Comparison of ENCODE assay signal across 8 cellular contexts in the genomic region with DNA sequence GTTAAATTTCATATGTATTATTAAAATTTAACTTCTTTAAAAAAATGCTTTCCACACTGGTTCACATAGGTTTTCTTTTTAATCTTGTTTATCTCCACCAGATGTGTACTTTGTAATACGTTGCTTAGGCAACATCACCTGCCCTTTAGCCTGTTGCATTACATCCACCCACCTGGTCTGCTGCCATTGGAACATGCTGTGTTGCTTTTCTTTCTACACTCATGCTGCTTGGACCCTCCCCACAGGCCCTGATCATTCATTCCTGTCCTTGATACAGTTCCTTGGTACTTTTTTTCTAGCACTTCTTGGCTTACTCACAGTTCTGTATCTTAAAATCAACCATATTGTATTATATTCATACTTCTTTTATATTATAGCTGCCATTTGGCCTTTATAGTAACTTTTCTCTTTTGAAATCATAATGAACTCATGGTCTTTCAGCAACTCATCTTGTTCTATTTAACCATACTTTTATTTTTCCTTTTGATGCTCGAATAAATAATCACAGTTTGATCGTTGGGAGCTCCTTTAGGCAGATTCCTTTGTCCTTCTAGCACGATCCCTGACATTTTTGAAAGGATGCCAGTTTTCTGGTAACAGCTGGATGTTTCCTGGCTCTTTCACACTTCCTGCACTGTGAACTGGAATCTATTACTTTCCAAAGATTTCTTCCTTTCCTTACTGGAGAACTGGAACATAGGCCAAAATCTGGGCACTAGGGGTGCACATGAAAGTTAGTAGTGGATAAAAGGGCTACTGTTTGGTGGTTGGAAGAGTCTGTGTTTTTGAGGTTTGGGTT.
DNase-seq lines count a peak whose midpoint lies in the region; ATAC-seq and TF ChIP-seq lines count a peak whose summit lies in the region.

No MANE protein-coding gene starts in this region.

- DNase-seq in Calu3 (peak; percentile 16), IMR-90 (peak; percentile 72), endodermal cell (no peak), myocyte (ENCODE audit: low read depth) (peak; percentile 92), DMS153 (lab: John Stamatoyannopoulos, UW) (no peak), CD1c-positive myeloid dendritic cell (ENCODE audit: extremely low spot score) (no peak), nephron progenitor cell (no peak), neuronal stem cell (ENCODE audit: low spot score) (no peak)

- H3K9me1 ChIP-seq in IMR-90 (ENCODE audit: insufficient read depth, low read length), result peaks cover 5% of the 10 kb centered on the region; the same call in 1 of the 2 replicates

- H3K4me2 ChIP-seq in IMR-90 (ENCODE audit: low read depth, low read length), result peak overlapping the region; percentile 51
- no peak overlapping the region for H3K4me2 ChIP-seq in neuronal stem cell (ENCODE audit: insufficient read depth, low read length, poor library complexity, severe bottlenecking)

- no CpG with 5 or more reads among the region's 4 CpGs for WGBS in IMR-90 (ENCODE audit: extremely low coverage in 2 of 2, insufficient read length in 1 of 2), 2 experiments
- WGBS in endodermal cell (ENCODE audit: insufficient coverage in 1 of 2, insufficient read length in 1 of 2), 2 experiments, result 71 to 90% methylated on average over 4 of the region's 4 CpGs
- WGBS in neuronal stem cell (ENCODE audit: extremely low coverage in 2 of 2, insufficient read length in 2 of 2, insufficient replicate concordance in 1 of 2), 2 donors, result no CpG with 5 or more reads among the region's 4 CpGs

- H2BK15ac ChIP-seq in IMR-90 (ENCODE audit: low read depth, low read length), result peak overlapping the region; percentile 65; the same call in 1 of the 3 replicates
- H2BK15ac ChIP-seq in neuronal stem cell (ENCODE audit: low read length), result no peak overlapping the region

- peak overlapping the region; percentile 60 for H2AK9ac ChIP-seq in IMR-90 (replicated peaks; ENCODE audit: low read depth, low read length, poor library complexity)

- intact Hi-C loops in Calu3 (cut with micrococcal nuclease; ENCODE audit: unreplicated experiment) (no loop called here), IMR-90 (cut with micrococcal nuclease) (no loop called here)

- H3K18ac ChIP-seq in IMR-90 (ENCODE audit: low read depth, low read length) (peak overlapping the region; percentile 12; the same call in 1 of the 2 replicates), neuronal stem cell (ENCODE audit: low read length) (no peak overlapping the region)

- POLR2A ChIA-PET in IMR-90 (lab: Charles Lee; ENCODE audit: unreplicated experiment), result interaction anchor here (0.6 kb wide), 1 partner anchor 10 kb away, joined by 3 read pairs; no protein-coding TSS in a partner anchor

- H3K56ac ChIP-seq in IMR-90 (ENCODE audit: extremely low read depth, insufficient read depth, low read length), result no peak overlapping the region

- peak overlapping the region in 1 of 2 experiments; percentile 40; a peak in 1 of 4 replicates for H4K8ac ChIP-seq in IMR-90 (ENCODE audit: low read depth in 2 of 2, low read length in 2 of 2)
- H4K8ac ChIP-seq in neuronal stem cell (ENCODE audit: low read depth, low read length), result no peak overlapping the region

- H3K27me3 ChIP-seq in IMR-90 (ENCODE audit: control insufficient read depth, insufficient read depth, low read length) (no peaks in the 10 kb centered on the region), endodermal cell (ENCODE audit: control insufficient read depth, insufficient read depth, low read length, poor library complexity, severe bottlenecking) (no peaks in the 10 kb centered on the region), neuronal stem cell (ENCODE audit: control insufficient read depth in 3 of 3, insufficient read depth in 3 of 3, low read depth in 1 of 3, low read length in 3 of 3) (no peaks in the 10 kb centered on the region)

- in situ Hi-C loops in IMR-90 (cut with MboI; ENCODE audit: low sequenced_read_pairs), result no loop called here

- H3K4me1 ChIP-seq in IMR-90 (ENCODE audit: control insufficient read depth, insufficient read depth, low read length), result peaks cover 8% of the 10 kb centered on the region
- no peaks in the 10 kb centered on the region for H3K4me1 ChIP-seq in endodermal cell (ENCODE audit: control insufficient read depth, insufficient read depth, low read length)
- H3K4me1 ChIP-seq in neuronal stem cell (ENCODE audit: control insufficient read depth in 2 of 2, insufficient read depth in 1 of 2, low read depth in 1 of 2, low read length in 2 of 2), result peaks cover 10 to 24% of the 10 kb centered on the region in 2 donors

- H4K5ac ChIP-seq in IMR-90 (ENCODE audit: low read depth, low read length), result no peak overlapping the region

- no peak overlapping the region for H3K4me3 Mint-ChIP-seq in Calu3 (ENCODE audit: low read depth, unreplicated experiment)
- no peak overlapping the region for H3K4me3 Mint-ChIP-seq in endodermal cell
- no peak overlapping the region for H3K4me3 Mint-ChIP-seq in nephron progenitor cell

- no peak overlapping the region for H2BK12ac ChIP-seq in neuronal stem cell (ENCODE audit: low read length)

- H3K79me1 ChIP-seq in IMR-90 (ENCODE audit: low read depth in 1 of 2, low read length in 2 of 2) (peaks cover 27 to 33% of the 10 kb centered on the region in 2 experiments), neuronal stem cell (ENCODE audit: low read depth, low read length) (no peaks in the 10 kb centered on the region)

- H2AK5ac ChIP-seq in IMR-90 (ENCODE audit: low read depth, low read length), result peak overlapping the region; percentile 83; the same call in 1 of the 2 replicates
- no peak overlapping the region for H2AK5ac ChIP-seq in neuronal stem cell (ENCODE audit: low read depth, low read length)

- H3K4me3 ChIP-seq in IMR-90 (ENCODE audit: insufficient read depth, low read depth, low read length) (no peak overlapping the region), endodermal cell (ENCODE audit: low read length) (no peak overlapping the region), neuronal stem cell (ENCODE audit: low read length in 2 of 2) (no peak overlapping the region)

- no peaks in the 10 kb centered on the region for H3K9me3 Mint-ChIP-seq in Calu3 (ENCODE audit: low read depth, unreplicated experiment)
- no peaks in the 10 kb centered on the region for H3K9me3 Mint-ChIP-seq in endodermal cell
- H3K9me3 Mint-ChIP-seq in nephron progenitor cell, result no peaks in the 10 kb centered on the region

- H2BK20ac ChIP-seq in IMR-90 (ENCODE audit: low read depth, low read length), result peak overlapping the region; percentile 58; the same call in 1 of the 2 replicates

- CTCF ChIA-PET in Calu3 (lab: Charles Lee) (no interaction called here), IMR-90 (lab: Yijun Ruan, JAX) (interaction anchor here (0.6 to 1.1 kb wide), 3 partner anchors 59 to 361 kb away, joined by 3 to 5 read pairs (median 3); no protein-coding TSS in a partner anchor)

- 0 out of 2 replicates have a peak overlapping the region, but pooled peaks have one; percentile 9 for H4K91ac ChIP-seq in IMR-90 (ENCODE audit: insufficient read depth, low read depth, low read length)
- H4K91ac ChIP-seq in neuronal stem cell (ENCODE audit: low read depth, low read length, poor library complexity), result no peak overlapping the region

- H3K36me3 Mint-ChIP-seq in Calu3 (ENCODE audit: insufficient read depth, unreplicated experiment) (no peaks in the 10 kb centered on the region), endodermal cell (ENCODE audit: low read depth) (no peaks in the 10 kb centered on the region), nephron progenitor cell (ENCODE audit: low read depth) (no peaks in the 10 kb centered on the region)

- H2BK120ac ChIP-seq in IMR-90 (ENCODE audit: low read depth, low read length) (no peak overlapping the region), neuronal stem cell (ENCODE audit: low read depth, low read length) (no peak overlapping the region)

- H3K9me3 ChIP-seq in IMR-90 (ENCODE audit: control insufficient read depth, insufficient read depth, low read length) (no peaks in the 10 kb centered on the region), endodermal cell (ENCODE audit: control insufficient read depth, low read length) (no peaks in the 10 kb centered on the region), neuronal stem cell (replicated peaks in 1 of 2; ENCODE audit: control insufficient read depth in 2 of 2, insufficient read depth in 1 of 2, low read depth in 1 of 2, low read length in 2 of 2) (peaks cover 0 to 5% of the 10 kb centered on the region in 2 donors)

- H4K20me1 ChIP-seq in IMR-90 (ENCODE audit: insufficient read depth, low read length), result no peaks in the 10 kb centered on the region

- H3K4me1 Mint-ChIP-seq in Calu3 (ENCODE audit: low read depth, unreplicated experiment), result peaks cover 18% of the 10 kb centered on the region
- H3K4me1 Mint-ChIP-seq in endodermal cell, result peaks cover 7% of the 10 kb centered on the region
- peaks cover 16% of the 10 kb centered on the region for H3K4me1 Mint-ChIP-seq in nephron progenitor cell

- H3K27ac ChIP-seq in IMR-90 (ENCODE audit: insufficient read depth, low read length) (no peak overlapping the region), endodermal cell (ENCODE audit: low read depth, low read length) (peak overlapping the region; percentile 27), neuronal stem cell (replicated peaks; ENCODE audit: low read length) (no peak overlapping the region)

- 0 out of 2 replicates have a peak overlapping the region, but pooled peaks have one; percentile 18 for H3K4ac ChIP-seq in IMR-90 (ENCODE audit: low read depth, low read length)
- no peak overlapping the region for H3K4ac ChIP-seq in neuronal stem cell (ENCODE audit: low read length)

- H2BK5ac ChIP-seq in IMR-90 (ENCODE audit: low read depth, low read length, poor library complexity, severe bottlenecking) (no peak overlapping the region), neuronal stem cell (ENCODE audit: low read length) (no peak overlapping the region)

- no peak for TF ChIP-seq POLR2A in IMR-90 (IDR thresholded peaks at IDR 0.05; ENCODE audit: low read depth, low read length)

- H3K23ac ChIP-seq in IMR-90 (ENCODE audit: low read depth, low read length), result 0 out of 2 replicates have a peak overlapping the region, but pooled peaks have one; percentile 6
- H3K23ac ChIP-seq in neuronal stem cell (ENCODE audit: low read depth, low read length, poor library complexity), result no peak overlapping the region

- H3K27me3 Mint-ChIP-seq in Calu3 (ENCODE audit: unreplicated experiment) (no peaks in the 10 kb centered on the region), endodermal cell (ENCODE audit: insufficient read depth) (no peaks in the 10 kb centered on the region), nephron progenitor cell (ENCODE audit: low read depth, poor library complexity) (no peaks in the 10 kb centered on the region)

- H3K14ac ChIP-seq in IMR-90 (replicated peaks; ENCODE audit: low read depth, low read length) (peak overlapping the region; percentile 56; the same call in 1 of the 2 replicates), neuronal stem cell (ENCODE audit: low read length) (no peak overlapping the region)

- TF ChIP-seq CTCF in Calu3 (IDR thresholded peaks at IDR 0.05; ENCODE audit: unreplicated experiment) (no peak), IMR-90 (conservative IDR thresholded peaks at IDR 0.05; ENCODE audit: low read depth, low read length) (no peak), endodermal cell (conservative IDR thresholded peaks at IDR 0.05) (no peak), nephron progenitor cell (IDR thresholded peaks at IDR 0.05) (no peak)

- no peak for TF ChIP-seq RAD21 in IMR-90 (IDR thresholded peaks at IDR 0.05; ENCODE audit: low read length)

- ATAC-seq in IMR-90 (ENCODE audit: low read depth), result peak; percentile 30

- H2AFZ ChIP-seq in IMR-90 (replicated peaks; ENCODE audit: low read length, poor library complexity), result no peak overlapping the region
- H2AFZ ChIP-seq in neuronal stem cell (ENCODE audit: low read length), result no peak overlapping the region

- H3K36me3 ChIP-seq in IMR-90 (ENCODE audit: control insufficient read depth, insufficient read depth, low read length) (no peaks in the 10 kb centered on the region), endodermal cell (ENCODE audit: control insufficient read depth, insufficient read depth, low read length) (no peaks in the 10 kb centered on the region), neuronal stem cell (replicated peaks in 1 of 2; ENCODE audit: control insufficient read depth in 2 of 2, insufficient read depth in 2 of 2, low read length in 2 of 2) (no peaks in the 10 kb centered on the region)

- no peak overlapping the region for H3K9ac ChIP-seq in IMR-90 (ENCODE audit: low read depth, low read length)
- no peak overlapping the region for H3K9ac ChIP-seq in endodermal cell (ENCODE audit: extremely low read depth, low read length, poor library complexity, severe bottlenecking)
- H3K9ac ChIP-seq in neuronal stem cell (ENCODE audit: low read depth, low read length, poor library complexity), result no peak overlapping the region

- dilution Hi-C loops in IMR-90 (cut with HindIII; ENCODE audit: low sequenced_read_pairs, unreplicated experiment), result no loop called here

- peak overlapping the region; percentile 39 for H3K27ac Mint-ChIP-seq in Calu3 (ENCODE audit: unreplicated experiment)
- H3K27ac Mint-ChIP-seq in endodermal cell, result no peak overlapping the region
- no peak overlapping the region for H3K27ac Mint-ChIP-seq in nephron progenitor cell

- BruUV-seq in Calu3 (replicated peaks; lab: Mats Ljungman, UMichigan) (no TSS peak), IMR-90 (replicated peaks; lab: Mats Ljungman, UMichigan) (no TSS peak)

Comparison
In these comparisons a context has a peak if more than half of its experiments do, and no peak if none do; other contexts are left out.
1. DNase-seq: peak in Calu3 (single experiment), IMR-90 (single experiment) and myocyte (single experiment); none in endodermal cell (single experiment), DMS153 (single experiment), CD1c-positive myeloid dendritic cell (single experiment), nephron progenitor cell (single experiment) and neuronal stem cell (single experiment).